In genomic region chr5:138643040-138643791, GRCh38 we compare ENCODE assay signal across 20 cellular contexts.
"Had no signal": no experiment of that assay in that cellular context is flagged by ENCODE, and none has a peak within 500 bp of the region (broad histone marks: within the 10 kb centered on the region; RNA-seq: fewer than 3 reads in every experiment).

No MANE protein-coding gene starts in this region.

- DNase-seq: activated B cell treated with CpG ODN at 0.5 μM for 24 hours; activated CD4-positive, alpha-beta T cell treated with anti-CD3 and anti-CD28 coated beads, Interleukin-2, amount 50 U/mL, for 1 hour; activated naive CD4-positive, alpha-beta T cell; activated naive CD8-positive, alpha-beta T cell treated with anti-CD3 and anti-CD28 coated beads, Interleukin-2, amount 10 ng/mL, durations not matched to agents 7 days and 5 days; anterior cingulate cortex; brain microvascular endothelial cell; erythroblast; islet precursor cell; left ventricle myocardium inferior; nucleus accumbens; stimulated activated CD4-positive, alpha-beta T cell treated with anti-CD3 and anti-CD28 coated beads, Interleukin-15, amount 100 ng/mL, for 24 hours; stimulated activated CD4-positive, alpha-beta T cell treated with anti-CD3 and anti-CD28 coated beads, Interleukin-4, amount 100 ng/mL, for 1 hour; stimulated activated naive B cell treated with anti-CD40 and anti-IgM and Interleukin-4, amounts not matched to agents 10 μg/mL and 1 μg/mL and 100 μg/mL, for 72 hours; T-helper 2 cell; thyroid gland; uterus had no signal

- ATAC-seq: natural killer cell treated with Interleukin-12 subunit alpha and Interleukin-12 subunit beta and Interleukin-15 and Interleukin-18, amount 100 ng/mL, for 72 hours; stimulated activated naive B cell treated with anti-CD40 and anti-IgM and Interleukin-4, amounts not matched to agents 10 μg/mL and 1 μg/mL and 100 μg/mL, for 72 hours had no signal

- H3K4me3 Mint-ChIP-seq: activated B cell treated with CpG ODN at 0.5 μM for 24 hours; activated naive CD8-positive, alpha-beta T cell treated with anti-CD3 and anti-CD28 coated beads, Interleukin-2, amount 10 ng/mL, durations not matched to agents 7 days and 5 days; activated T-helper 1 cell treated with anti-CD3 and anti-CD28 coated beads, Interleukin-12 subunit alpha, Interleukin-12 subunit beta, Interleukin-2, Interleukin-4 antibody, amounts not matched to agents 30 ng/mL and 10 ng/mL and 1 ng/mL, durations not matched to agents 14 hours and 24 hours and 36 hours; memory B cell; natural killer cell treated with Interleukin-12 subunit alpha and Interleukin-12 subunit beta and Interleukin-15 and Interleukin-18, amount 100 ng/mL, for 72 hours; stimulated activated naive B cell treated with anti-CD40 and anti-IgM and Interleukin-4, amounts not matched to agents 10 μg/mL and 1 μg/mL and 100 μg/mL, for 72 hours had no signal

- H3K9me3 Mint-ChIP-seq: activated B cell treated with CpG ODN at 0.5 μM for 24 hours; activated naive CD8-positive, alpha-beta T cell treated with anti-CD3 and anti-CD28 coated beads, Interleukin-2, amount 10 ng/mL, durations not matched to agents 7 days and 5 days; activated T-helper 1 cell treated with anti-CD3 and anti-CD28 coated beads, Interleukin-12 subunit alpha, Interleukin-12 subunit beta, Interleukin-2, Interleukin-4 antibody, amounts not matched to agents 30 ng/mL and 10 ng/mL and 1 ng/mL, durations not matched to agents 14 hours and 24 hours and 36 hours; memory B cell; natural killer cell treated with Interleukin-12 subunit alpha and Interleukin-12 subunit beta and Interleukin-15 and Interleukin-18, amount 100 ng/mL, for 72 hours; stimulated activated naive B cell treated with anti-CD40 and anti-IgM and Interleukin-4, amounts not matched to agents 10 μg/mL and 1 μg/mL and 100 μg/mL, for 72 hours had no signal

- H3K27ac Mint-ChIP-seq: activated B cell treated with CpG ODN at 0.5 μM for 24 hours; activated naive CD8-positive, alpha-beta T cell treated with anti-CD3 and anti-CD28 coated beads, Interleukin-2, amount 10 ng/mL, durations not matched to agents 7 days and 5 days; activated T-helper 1 cell treated with anti-CD3 and anti-CD28 coated beads, Interleukin-12 subunit alpha, Interleukin-12 subunit beta, Interleukin-2, Interleukin-4 antibody, amounts not matched to agents 30 ng/mL and 10 ng/mL and 1 ng/mL, durations not matched to agents 14 hours and 24 hours and 36 hours; memory B cell; natural killer cell treated with Interleukin-12 subunit alpha and Interleukin-12 subunit beta and Interleukin-15 and Interleukin-18, amount 100 ng/mL, for 72 hours; stimulated activated naive B cell treated with anti-CD40 and anti-IgM and Interleukin-4, amounts not matched to agents 10 μg/mL and 1 μg/mL and 100 μg/mL, for 72 hours had no signal

- H3K9me3 ChIP-seq: left ventricle myocardium inferior, thyroid gland, uterus had no signal

- H3K4me1 ChIP-seq: uterus had no signal

- H3K27me3 ChIP-seq: thyroid gland, uterus had no signal

- H3K4me3 ChIP-seq: left ventricle myocardium inferior, skin epidermis, thyroid gland, uterus had no signal

- H3K36me3 Mint-ChIP-seq: activated naive CD8-positive, alpha-beta T cell treated with anti-CD3 and anti-CD28 coated beads, Interleukin-2, amount 10 ng/mL, durations not matched to agents 7 days and 5 days; memory B cell; natural killer cell treated with Interleukin-12 subunit alpha and Interleukin-12 subunit beta and Interleukin-15 and Interleukin-18, amount 100 ng/mL, for 72 hours; stimulated activated naive B cell treated with anti-CD40 and anti-IgM and Interleukin-4, amounts not matched to agents 10 μg/mL and 1 μg/mL and 100 μg/mL, for 72 hours had no signal

- H3K36me3 ChIP-seq: brain microvascular endothelial cell, left ventricle myocardium inferior, thyroid gland, uterus had no signal

- H3K4me1 Mint-ChIP-seq: memory B cell had no signal

- H3K27ac ChIP-seq: brain microvascular endothelial cell, left ventricle myocardium inferior, skin epidermis, thyroid gland, uterus had no signal
